20 cellular contexts compared by ENCODE assay signal in the genomic region with DNA sequence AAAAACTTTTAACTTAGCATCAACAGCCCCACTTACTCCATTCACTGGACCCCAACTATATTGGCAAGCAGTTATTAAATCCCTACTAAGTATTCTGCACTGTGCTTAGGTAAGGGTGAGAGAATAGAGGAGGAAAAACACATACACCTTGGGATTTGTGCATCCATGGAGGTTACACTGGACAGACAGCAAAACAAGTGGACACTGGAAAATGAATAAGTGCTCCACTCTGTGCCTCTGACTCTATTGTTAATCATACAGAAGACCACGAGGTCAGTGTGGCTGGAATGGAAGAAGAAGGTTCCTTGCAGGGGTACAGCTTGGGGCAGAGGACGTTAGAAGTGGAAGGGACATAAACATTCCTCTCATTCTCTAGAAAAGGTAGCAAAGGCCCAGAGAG. TPM values are rescaled to one million over a fixed set of nuclear protein-coding genes. Genes with fewer than 3 reads are reported as not detected.
DNase-seq lines count a peak whose midpoint lies in the region; ATAC-seq and TF ChIP-seq lines count a peak whose summit lies in the region.
"Had no signal": no experiment of that assay in that cellular context is flagged by ENCODE, and none has a peak within 500 bp of the region (broad histone marks: within the 10 kb centered on the region; RNA-seq: fewer than 3 reads in every experiment).

No MANE protein-coding gene starts in this region.

- DNase-seq in T-helper 17 cell (no peak), coronary artery (ENCODE audit: low spot score) (no peak), nephron progenitor cell (no peak), NCI-H1417 treated with DMSO at 0.1 percent for 48 hours (lab: John Stamatoyannopoulos, UW) (no peak), SKM-1 (lab: John Stamatoyannopoulos, UW; ENCODE audit: unreplicated experiment) (no peak)
- DNase-seq: activated CD4-positive, alpha-beta T cell treated with anti-CD3 and anti-CD28 coated beads, Interleukin-2, amount 10 ng/mL, durations not matched to agents 24 days and 14 days; activated CD8-positive, alpha-beta memory T cell treated with anti-CD3 and anti-CD28 coated beads, Interleukin-2, amount 50 U/mL, for 4 hours; activated effector memory CD4-positive, alpha-beta T cell treated with anti-CD3 and anti-CD28 coated beads, Interleukin-2, amount 50 U/mL, for 16 hours; CD8-positive, alpha-beta T cell; DMS79 treated with DMSO at 0.1 percent for 48 hours; effector memory CD8-positive, alpha-beta T cell; glutamatergic neuron; lower lobe of right lung; naive thymus-derived CD8-positive, alpha-beta T cell; NCI-H1105 treated with DMSO at 0.1 percent for 48 hours; NCI-H526; stimulated activated naive CD4-positive, alpha-beta T cell had no signal

- H3K4me3 ChIP-seq in coronary artery: peak overlapping the region; percentile 78
- H3K4me3 ChIP-seq: HAP-1, lower lobe of right lung had no signal

- H3K27ac Mint-ChIP-seq in T-helper 17 cell (no peak overlapping the region), nephron progenitor cell (no peak overlapping the region)
- H3K27ac Mint-ChIP-seq: activated CD4-positive, alpha-beta T cell treated with anti-CD3 and anti-CD28 coated beads, Interleukin-2, amount 10 ng/mL, durations not matched to agents 24 days and 14 days; CD8-positive, alpha-beta T cell; effector memory CD8-positive, alpha-beta T cell; naive thymus-derived CD8-positive, alpha-beta T cell had no signal

- peaks cover 8% of the 10 kb centered on the region for H3K36me3 Mint-ChIP-seq in T-helper 17 cell (ENCODE audit: low read depth)
- H3K36me3 Mint-ChIP-seq in nephron progenitor cell (ENCODE audit: low read depth): no peaks in the 10 kb centered on the region
- H3K36me3 Mint-ChIP-seq: CD8-positive, alpha-beta T cell; naive thymus-derived CD8-positive, alpha-beta T cell had no signal

- H3K4me1 Mint-ChIP-seq in T-helper 17 cell (peaks cover 2% of the 10 kb centered on the region), nephron progenitor cell (peaks cover 45% of the 10 kb centered on the region)
- H3K4me1 Mint-ChIP-seq: activated CD4-positive, alpha-beta T cell treated with anti-CD3 and anti-CD28 coated beads, Interleukin-2, amount 10 ng/mL, durations not matched to agents 24 days and 14 days had no signal

- H3K4me3 Mint-ChIP-seq in T-helper 17 cell (peak overlapping the region; percentile 82), nephron progenitor cell (peak overlapping the region; percentile 76)

- TF ChIP-seq CTCF in coronary artery (IDR thresholded peaks at IDR 0.05) (no peak), nephron progenitor cell (IDR thresholded peaks at IDR 0.05) (no peak)

- ATAC-seq in T-helper 17 cell (no peak), GM21786 (IDR thresholded peaks at IDR 0.05; ENCODE audit: unreplicated experiment) (no peak)
- ATAC-seq: CD8-positive, alpha-beta T cell; effector memory CD8-positive, alpha-beta T cell; lower lobe of right lung; naive thymus-derived CD8-positive, alpha-beta T cell had no signal

- H3K9me3 Mint-ChIP-seq in nephron progenitor cell: no peaks in the 10 kb centered on the region
- H3K9me3 Mint-ChIP-seq: activated CD4-positive, alpha-beta T cell treated with anti-CD3 and anti-CD28 coated beads, Interleukin-2, amount 10 ng/mL, durations not matched to agents 24 days and 14 days; CD8-positive, alpha-beta T cell; effector memory CD8-positive, alpha-beta T cell had no signal

- peak overlapping the region; percentile 88 to 93 for H3K27ac ChIP-seq in coronary artery
- peak overlapping the region; percentile 99 for H3K27ac ChIP-seq in temporal lobe (ENCODE audit: low read depth, low read length)
- H3K27ac ChIP-seq: lower lobe of right lung had no signal

- no peaks in the 10 kb centered on the region for H3K9me3 ChIP-seq in T-helper 17 cell (ENCODE audit: control insufficient read depth, low read length, poor library complexity, severe bottlenecking)
- H3K9me3 ChIP-seq: HAP-1, lower lobe of right lung had no signal

- H3K27me3 Mint-ChIP-seq in T-helper 17 cell (peaks cover 75% of the 10 kb centered on the region), nephron progenitor cell (ENCODE audit: low read depth, poor library complexity) (peaks cover 54% of the 10 kb centered on the region)

RNA-seq across cellular contexts. Expression of a gene that starts 3.2 kb away (rescaled TPM):
- total RNA-seq in T-helper 17 cell (not detected), temporal lobe (22.1 TPM)
- total RNA-seq: activated CD4-positive, alpha-beta T cell treated with anti-CD3 and anti-CD28 coated beads, Interleukin-2, amount 10 ng/mL, durations not matched to agents 24 days and 14 days; CD8-positive, alpha-beta T cell; naive thymus-derived CD8-positive, alpha-beta T cell had no signal

Comparison
In these comparisons a context has a peak if more than half of its experiments do, and no peak if none do; other contexts are left out.
1. RNA of a gene that starts 3.2 kb away (total RNA-seq): 22.1 TPM in temporal lobe (single experiment); not detected in T-helper 17 cell; every median in the first group is over 10 times any median in the second.